ENCODE assay signal across 1 cellular context in genomic region chr9:84054341-84055010, GRCh38.
TF ChIP-seq lines count a peak whose summit lies in the region.

No MANE protein-coding gene starts in this region.

TF ChIP-seq in HepG2, 621 proteins besides CTCF, POLR2A, EP300 and RAD21 (continued from another document):
- TF ChIP-seq, protein P1, sequence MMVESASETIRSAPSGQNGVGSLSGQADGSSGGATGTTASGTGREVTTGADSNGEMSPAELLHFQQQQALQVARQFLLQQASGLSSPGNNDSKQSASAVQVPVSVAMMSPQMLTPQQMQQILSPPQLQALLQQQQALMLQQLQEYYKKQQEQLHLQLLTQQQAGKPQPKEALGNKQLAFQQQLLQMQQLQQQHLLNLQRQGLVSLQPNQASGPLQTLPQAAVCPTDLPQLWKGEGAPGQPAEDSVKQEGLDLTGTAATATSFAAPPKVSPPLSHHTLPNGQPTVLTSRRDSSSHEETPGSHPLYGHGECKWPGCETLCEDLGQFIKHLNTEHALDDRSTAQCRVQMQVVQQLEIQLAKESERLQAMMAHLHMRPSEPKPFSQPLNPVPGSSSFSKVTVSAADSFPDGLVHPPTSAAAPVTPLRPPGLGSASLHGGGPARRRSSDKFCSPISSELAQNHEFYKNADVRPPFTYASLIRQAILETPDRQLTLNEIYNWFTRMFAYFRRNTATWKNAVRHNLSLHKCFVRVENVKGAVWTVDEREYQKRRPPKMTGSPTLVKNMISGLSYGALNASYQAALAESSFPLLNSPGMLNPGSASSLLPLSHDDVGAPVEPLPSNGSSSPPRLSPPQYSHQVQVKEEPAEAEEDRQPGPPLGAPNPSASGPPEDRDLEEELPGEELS (CRISPR knock-in tag; IDR thresholded peaks at IDR 0.05), result peak; percentile 68
- TF ChIP-seq NFE2L2 (IDR thresholded peaks at IDR 0.05; ENCODE audit: low read length), result peak; percentile 64
- TF ChIP-seq GATAD2A (CRISPR knock-in tag; IDR thresholded peaks at IDR 0.05), result peak; percentile 77
- TF ChIP-seq SALL1 (CRISPR knock-in tag; IDR thresholded peaks at IDR 0.05), result peak; percentile 75
- TF ChIP-seq HMG20A (CRISPR knock-in tag; IDR thresholded peaks at IDR 0.05; ENCODE audit: borderline replicate concordance), result peak; percentile 66; the same call in 1 of the 2 replicates
- TF ChIP-seq ZMYM3 (CRISPR knock-in tag; IDR thresholded peaks at IDR 0.05), result no peak
- TF ChIP-seq, protein P2, sequence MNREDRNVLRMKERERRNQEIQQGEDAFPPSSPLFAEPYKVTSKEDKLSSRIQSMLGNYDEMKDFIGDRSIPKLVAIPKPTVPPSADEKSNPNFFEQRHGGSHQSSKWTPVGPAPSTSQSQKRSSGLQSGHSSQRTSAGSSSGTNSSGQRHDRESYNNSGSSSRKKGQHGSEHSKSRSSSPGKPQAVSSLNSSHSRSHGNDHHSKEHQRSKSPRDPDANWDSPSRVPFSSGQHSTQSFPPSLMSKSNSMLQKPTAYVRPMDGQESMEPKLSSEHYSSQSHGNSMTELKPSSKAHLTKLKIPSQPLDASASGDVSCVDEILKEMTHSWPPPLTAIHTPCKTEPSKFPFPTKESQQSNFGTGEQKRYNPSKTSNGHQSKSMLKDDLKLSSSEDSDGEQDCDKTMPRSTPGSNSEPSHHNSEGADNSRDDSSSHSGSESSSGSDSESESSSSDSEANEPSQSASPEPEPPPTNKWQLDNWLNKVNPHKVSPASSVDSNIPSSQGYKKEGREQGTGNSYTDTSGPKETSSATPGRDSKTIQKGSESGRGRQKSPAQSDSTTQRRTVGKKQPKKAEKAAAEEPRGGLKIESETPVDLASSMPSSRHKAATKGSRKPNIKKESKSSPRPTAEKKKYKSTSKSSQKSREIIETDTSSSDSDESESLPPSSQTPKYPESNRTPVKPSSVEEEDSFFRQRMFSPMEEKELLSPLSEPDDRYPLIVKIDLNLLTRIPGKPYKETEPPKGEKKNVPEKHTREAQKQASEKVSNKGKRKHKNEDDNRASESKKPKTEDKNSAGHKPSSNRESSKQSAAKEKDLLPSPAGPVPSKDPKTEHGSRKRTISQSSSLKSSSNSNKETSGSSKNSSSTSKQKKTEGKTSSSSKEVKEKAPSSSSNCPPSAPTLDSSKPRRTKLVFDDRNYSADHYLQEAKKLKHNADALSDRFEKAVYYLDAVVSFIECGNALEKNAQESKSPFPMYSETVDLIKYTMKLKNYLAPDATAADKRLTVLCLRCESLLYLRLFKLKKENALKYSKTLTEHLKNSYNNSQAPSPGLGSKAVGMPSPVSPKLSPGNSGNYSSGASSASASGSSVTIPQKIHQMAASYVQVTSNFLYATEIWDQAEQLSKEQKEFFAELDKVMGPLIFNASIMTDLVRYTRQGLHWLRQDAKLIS (CRISPR knock-in tag; IDR thresholded peaks at IDR 0.05), result no peak
- TF ChIP-seq ZNF350 (CRISPR knock-in tag; IDR thresholded peaks at IDR 0.05; ENCODE audit: borderline replicate concordance, low read depth), result no peak
- TF ChIP-seq GABPA (IDR thresholded peaks at IDR 0.05; ENCODE audit: low read depth, low read length), result no peak
- TF ChIP-seq GABPA (CRISPR knock-in tag; IDR thresholded peaks at IDR 0.05; ENCODE audit: low read depth), result peak; percentile 22; the same call in 1 of the 2 replicates
- no peak for TF ChIP-seq SOX13 (IDR thresholded peaks at IDR 0.05)
- TF ChIP-seq SOX13 (CRISPR knock-in tag; conservative IDR thresholded peaks at IDR 0.05 in 1 of 2, IDR thresholded peaks at IDR 0.05 in 1 of 2), result peak in 1 of 2 experiments; percentile 78; a peak in 2 of 4 replicates
